Comparison of ENCODE assay signal across 17 cellular contexts in genomic region chr5:141945511-141946024, GRCh38. TPM values are rescaled to one million over a fixed set of nuclear protein-coding genes. Genes with fewer than 3 reads are reported as not detected.
DNase-seq lines count a peak whose midpoint lies in the region; ATAC-seq, FAIRE-seq and TF ChIP-seq lines count a peak whose summit lies in the region.
"Had no signal": no experiment of that assay in that cellular context is flagged by ENCODE, and none has a peak within 500 bp of the region (broad histone marks: within the 10 kb centered on the region; RNA-seq: fewer than 3 reads in every experiment).

No MANE protein-coding gene starts in this region.

- H3K4me3 ChIP-seq in endothelial cell of umbilical vein (replicated peaks in 1 of 3; ENCODE audit: insufficient read depth in 1 of 3, low read depth in 1 of 3, low read length in 3 of 3), result no peak overlapping the region
- H3K4me3 ChIP-seq in left lung, result no peak overlapping the region

- no peaks in the 10 kb centered on the region for H3K79me2 ChIP-seq in endothelial cell of umbilical vein (ENCODE audit: control insufficient read depth, insufficient read depth, low read length)

- H4K20me1 ChIP-seq in endothelial cell of umbilical vein (replicated peaks; ENCODE audit: control insufficient read depth, extremely low read depth, insufficient read depth, low read length), result no peaks in the 10 kb centered on the region

- H3K27ac ChIP-seq in endothelial cell of umbilical vein (ENCODE audit: insufficient read depth, low read depth, low read length), result no peak overlapping the region
- H3K27ac ChIP-seq in left lung, result peak overlapping the region in 1 of 2 donors; percentile 60
- H3K27ac ChIP-seq in substantia nigra (ENCODE audit: low read depth, low read length, poor library complexity, severe bottlenecking), result peak overlapping the region; percentile 31

- TF ChIP-seq CTCF in endothelial cell of umbilical vein (IDR thresholded peaks at IDR 0.05; ENCODE audit: extremely low read depth in 1 of 2, insufficient read depth in 1 of 2, low read depth in 1 of 2, low read length in 2 of 2) (no peak), left lung (IDR thresholded peaks at IDR 0.05) (no peak)

- FAIRE-seq in endothelial cell of umbilical vein (lab: Jason Lieb, UNC), result peak; percentile 37
- FAIRE-seq: G401.6, TTC549 had no signal

- peak overlapping the region; percentile 34 for H2AFZ ChIP-seq in endothelial cell of umbilical vein (ENCODE audit: low read depth, low read length)

- H3K36me3 ChIP-seq in endothelial cell of umbilical vein (ENCODE audit: control insufficient read depth in 2 of 2, extremely low read depth in 1 of 2, insufficient read depth in 2 of 2, low read length in 2 of 2), result no peaks in the 10 kb centered on the region
- peaks cover 0 to 2% of the 10 kb centered on the region in 2 donors for H3K36me3 ChIP-seq in left lung

- DNase-seq in SKM-1 treated with dmso at 0.1 percent for 144 hours (lab: John Stamatoyannopoulos, UW; ENCODE audit: unreplicated experiment) (peak; percentile 27), endothelial cell of umbilical vein (ENCODE audit: low read depth, low spot score) (no peak), left lung (no peak), substantia nigra (lab: John Stamatoyannopoulos, UW) (peak in 12 of 49 donors; percentile 8 to 56 (median 30))
- DNase-seq: activated naive CD8-positive, alpha-beta T cell treated with anti-CD3 and anti-CD28 coated beads, Interleukin-2, amount 10 ng/mL, durations not matched to agents 7 days and 5 days; CD4-positive, CD25-positive, alpha-beta regulatory T cell; cortex of kidney; NCI-H1105 treated with DMSO at 0.1 percent for 48 hours; NCI-H524; stimulated activated naive CD8-positive, alpha-beta T cell treated with anti-CD3 and anti-CD28 coated beads, Interleukin-15, amount 100 ng/mL, for 72 hours had no signal

- H3K27me3 ChIP-seq in endothelial cell of umbilical vein (ENCODE audit: control insufficient read depth in 2 of 2, insufficient read depth in 2 of 2, low read length in 2 of 2), result no peaks in the 10 kb centered on the region
- no peaks in the 10 kb centered on the region for H3K27me3 ChIP-seq in left lung

- no peak overlapping the region for H3K4me2 ChIP-seq in endothelial cell of umbilical vein (ENCODE audit: insufficient read depth, low read length)

- intact Hi-C loops in endothelial cell of umbilical vein (cut with micrococcal nuclease) (no loop called here), left lung (cut with DNase I) (no loop called here)

- H3K4me1 ChIP-seq in endothelial cell of umbilical vein (ENCODE audit: control insufficient read depth, extremely low read depth, insufficient read depth, low read length), result peaks cover 47% of the 10 kb centered on the region
- peaks cover 4 to 61% of the 10 kb centered on the region in 2 donors for H3K4me1 ChIP-seq in left lung

- TF ChIP-seq POLR2A in endothelial cell of umbilical vein (IDR thresholded peaks at IDR 0.05; ENCODE audit: low read depth, low read length), result no peak

- CTCF ChIA-PET in endothelial cell of umbilical vein (lab: Charles Lee), result interaction anchor here (0.7 to 10.9 kb wide), 4 partner anchors 12 to 66 kb away, joined by 3 to 244 read pairs (median 5); partner anchors contain the start of gene PCDH12

- BruUV-seq in endothelial cell of umbilical vein (replicated peaks; lab: Mats Ljungman, UMichigan), result no TSS peak

- POLR2A ChIA-PET in endothelial cell of umbilical vein (lab: Charles Lee), result no interaction called here

- no peaks in the 10 kb centered on the region for H3K9me1 ChIP-seq in endothelial cell of umbilical vein (replicated peaks; ENCODE audit: control insufficient read depth, extremely low read depth, insufficient read depth, low read length)

- peak; percentile 48 for ATAC-seq in left lung
- no peak for ATAC-seq in HG03571 (IDR thresholded peaks at IDR 0.05; ENCODE audit: unreplicated experiment)
- no peak for ATAC-seq in GM18870 (IDR thresholded peaks at IDR 0.05; ENCODE audit: unreplicated experiment)
- ATAC-seq in GM21390 (IDR thresholded peaks at IDR 0.05; ENCODE audit: unreplicated experiment), result no peak
- ATAC-seq: stimulated activated naive CD8-positive, alpha-beta T cell treated with anti-CD3 and anti-CD28 coated beads, Interleukin-15, amount 100 ng/mL, for 72 hours had no signal

- dilution Hi-C loops in endothelial cell of umbilical vein (cut with MboI; ENCODE audit: extremely low pct_ligation_motif_present, low sequenced_read_pairs), result no loop called here

- H3K9ac ChIP-seq in endothelial cell of umbilical vein (replicated peaks; ENCODE audit: extremely low read depth, insufficient read depth, low read length), result no peak overlapping the region

- H3K9me3 ChIP-seq in endothelial cell of umbilical vein (replicated peaks; ENCODE audit: control insufficient read depth, insufficient read depth, low read length) (no peaks in the 10 kb centered on the region), left lung (no peaks in the 10 kb centered on the region)

TF ChIP-seq in endothelial cell of umbilical vein, 7 proteins besides CTCF, POLR2A, EP300 and RAD21:
- no peak for TF ChIP-seq FOS (IDR thresholded peaks at IDR 0.05; ENCODE audit: borderline replicate concordance, insufficient read depth, low read length)
- no peak for TF ChIP-seq EZH2 (IDR thresholded peaks at IDR 0.05; ENCODE audit: borderline replicate concordance, low read depth, low read length, severe bottlenecking)
- no peak for TF ChIP-seq JUN (IDR thresholded peaks at IDR 0.05; ENCODE audit: borderline replicate concordance, insufficient read depth, insufficient read length, low read depth)
- no peak for TF ChIP-seq GATA2 (IDR thresholded peaks at IDR 0.05; ENCODE audit: insufficient read depth, insufficient read length, low read depth, low read length)
- no peak for TF ChIP-seq MYC (IDR thresholded peaks at IDR 0.05; ENCODE audit: low read depth, low read length)
- no peak for TF ChIP-seq POLR2AphosphoS5 (IDR thresholded peaks at IDR 0.05; ENCODE audit: insufficient read depth, low read depth, low read length)
- no peak for TF ChIP-seq MAX (IDR thresholded peaks at IDR 0.05; ENCODE audit: insufficient read depth, insufficient read length)

RNA-seq across cellular contexts. Expression of gene PCDH12, which starts 12.4 kb away (rescaled TPM):
- total RNA-seq in endothelial cell of umbilical vein (18.5 and 20.4 TPM in 2 replicates), left lung (10 to 100 TPM in 1 of 2 donors, 1 to 10 TPM in 1; 9.8 to 15.6 TPM)
- polyA plus RNA-seq in endothelial cell of umbilical vein, result 5.5 and 6.2 TPM in 2 replicates
- polyA plus RNA-seq in endothelial cell of umbilical vein (2011; cell fraction: cytosol; rRNA removed), result 3.2 and 3.6 TPM in 2 replicates
- 2.6 and 2.9 TPM in 2 replicates for polyA plus RNA-seq in endothelial cell of umbilical vein (2011; cell fraction: nucleus; rRNA removed)
- polyA plus RNA-seq in endothelial cell of umbilical vein (2012), result 5.4 and 7.7 TPM in 2 replicates
- polyA minus RNA-seq in endothelial cell of umbilical vein, result 6.9 and 10.3 TPM in 2 replicates
- 0.82 TPM for polyA minus RNA-seq in endothelial cell of umbilical vein (2011; cell fraction: cytosol; rRNA and poly(A)+ RNA removed)
- polyA minus RNA-seq in endothelial cell of umbilical vein (2011; cell fraction: nucleus; rRNA and poly(A)+ RNA removed), result 2.7 and 5.1 TPM in 2 replicates
- total RNA-seq: CD4-positive, CD25-positive, alpha-beta regulatory T cell; progenitor cell of endocrine pancreas; RPMI7951 had no signal

RNA-seq across cellular contexts. Expression of gene DELE1, which starts 21.9 kb away (rescaled TPM):
- total RNA-seq in endothelial cell of umbilical vein (67.0 and 105 TPM in 2 replicates), left lung (10 to 100 TPM; 74.1 to 75.1 TPM)
- 121 and 139 TPM in 2 replicates for polyA plus RNA-seq in endothelial cell of umbilical vein
- polyA plus RNA-seq in endothelial cell of umbilical vein (2011; cell fraction: cytosol; rRNA removed), result 80.8 and 91.2 TPM in 2 replicates
- 291 and 301 TPM in 2 replicates for polyA plus RNA-seq in endothelial cell of umbilical vein (2011; cell fraction: nucleus; rRNA removed)
- polyA plus RNA-seq in endothelial cell of umbilical vein (2012), result 60.1 and 60.8 TPM in 2 replicates
- 96.7 and 110 TPM in 2 replicates for polyA minus RNA-seq in endothelial cell of umbilical vein
- 29.9 TPM for polyA minus RNA-seq in endothelial cell of umbilical vein (2011; cell fraction: cytosol; rRNA and poly(A)+ RNA removed)
- polyA minus RNA-seq in endothelial cell of umbilical vein (2011; cell fraction: nucleus; rRNA and poly(A)+ RNA removed), result 83.3 and 102 TPM in 2 replicates

RNA-seq across cellular contexts. Expression of gene RNF14, which starts 23.3 kb away (rescaled TPM):
- total RNA-seq in endothelial cell of umbilical vein (53.1 and 55.9 TPM in 2 replicates), left lung (10 to 100 TPM; 50.1 to 53.8 TPM)
- polyA plus RNA-seq in endothelial cell of umbilical vein, result 20.3 and 23.5 TPM in 2 replicates
- polyA plus RNA-seq in endothelial cell of umbilical vein (2011; cell fraction: cytosol; rRNA removed), result 31.4 and 34.3 TPM in 2 replicates
- 32.0 and 32.5 TPM in 2 replicates for polyA plus RNA-seq in endothelial cell of umbilical vein (2011; cell fraction: nucleus; rRNA removed)
- polyA plus RNA-seq in endothelial cell of umbilical vein (2012), result 75.7 and 87.2 TPM in 2 replicates
- 56.2 and 56.9 TPM in 2 replicates for polyA minus RNA-seq in endothelial cell of umbilical vein
- polyA minus RNA-seq in endothelial cell of umbilical vein (2011; cell fraction: cytosol; rRNA and poly(A)+ RNA removed), result 8.6 TPM
- polyA minus RNA-seq in endothelial cell of umbilical vein (2011; cell fraction: nucleus; rRNA and poly(A)+ RNA removed), result 18.4 and 29.8 TPM in 2 replicates
